In genomic region chr13:45811891-45812583, GRCh38 we compare ENCODE assay signal across 15 cellular contexts. TPM values are rescaled to one million over a fixed set of nuclear protein-coding genes. Genes with fewer than 3 reads are reported as not detected.
"Had no signal": no experiment of that assay in that cellular context is flagged by ENCODE, and none has a peak within 500 bp of the region (broad histone marks: within the 10 kb centered on the region; RNA-seq: fewer than 3 reads in every experiment).

No MANE protein-coding gene starts in this region.

- H3K4me3 ChIP-seq: lower lobe of right lung had no signal

- H3K4me1 ChIP-seq: lower lobe of right lung had no signal

- FAIRE-seq: endometrium, frontal cortex, kidney, small intestine, TTC549 had no signal

- H3K27ac ChIP-seq: lower lobe of right lung had no signal

- H3K36me3 ChIP-seq: lower lobe of right lung had no signal

- H3K9me3 ChIP-seq: lower lobe of right lung had no signal

- ATAC-seq: lower lobe of right lung had no signal

- DNase-seq: activated B cell treated with CpG ODN at 0.5 μM for 24 hours; activated CD4-positive, alpha-beta T cell treated with anti-CD3 and anti-CD28 coated beads, Interleukin-2, amount 10 ng/mL, durations not matched to agents 7 days and 5 days; activated naive CD4-positive, alpha-beta T cell treated with anti-CD3 and anti-CD28 coated beads, Interleukin-2, amount 10 ng/mL, durations not matched to agents 7 days and 5 days; activated T-cell treated with anti-CD3 and anti-CD28 coated beads for 4 hours; kidney; lower lobe of right lung; naive B cell; right cardiac atrium; small intestine; T-helper 2 cell had no signal

RNA-seq across cellular contexts. Expression of gene SIAH3, which starts 39.5 kb away (rescaled TPM):
- total RNA-seq: activated B cell treated with CpG ODN at 0.5 μM for 24 hours, progenitor cell of endocrine pancreas, right cardiac atrium had no signal
- polyA plus RNA-seq: adipose tissue, right cardiac atrium had no signal
